ENCODE assay signal across 1 cellular context in the genomic region with DNA sequence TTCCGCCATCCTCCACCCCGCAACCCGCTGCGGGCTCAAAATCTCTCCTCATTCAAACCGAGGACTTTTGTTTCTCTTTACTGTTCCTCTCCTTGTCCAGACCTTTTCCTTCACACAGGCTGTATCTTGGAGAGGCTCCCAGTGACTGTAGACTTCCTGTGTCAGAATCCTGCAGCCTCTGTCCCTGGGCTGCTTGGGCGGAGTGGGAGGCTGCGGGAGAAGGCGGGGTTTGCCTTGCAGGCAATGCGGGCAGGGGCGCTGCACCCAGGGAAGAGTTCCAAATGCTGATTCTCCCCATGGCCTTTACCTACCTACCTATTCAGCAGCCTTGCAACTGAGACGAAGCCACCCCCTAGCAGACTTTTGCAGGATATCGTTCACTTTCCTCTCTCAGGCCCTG.
TF ChIP-seq lines count a peak whose summit lies in the region.

No MANE protein-coding gene starts in this region.

TF ChIP-seq in GM23338, 12 proteins besides CTCF, POLR2A, EP300 and RAD21 (continued from another document):
- TF ChIP-seq ZNF462 (CRISPR knock-in tag; IDR thresholded peaks at IDR 0.05) (no peak), EZH2 (IDR thresholded peaks at IDR 0.05; ENCODE audit: low read depth, unreplicated experiment) (no peak)
- TF ChIP-seq, protein P1, sequence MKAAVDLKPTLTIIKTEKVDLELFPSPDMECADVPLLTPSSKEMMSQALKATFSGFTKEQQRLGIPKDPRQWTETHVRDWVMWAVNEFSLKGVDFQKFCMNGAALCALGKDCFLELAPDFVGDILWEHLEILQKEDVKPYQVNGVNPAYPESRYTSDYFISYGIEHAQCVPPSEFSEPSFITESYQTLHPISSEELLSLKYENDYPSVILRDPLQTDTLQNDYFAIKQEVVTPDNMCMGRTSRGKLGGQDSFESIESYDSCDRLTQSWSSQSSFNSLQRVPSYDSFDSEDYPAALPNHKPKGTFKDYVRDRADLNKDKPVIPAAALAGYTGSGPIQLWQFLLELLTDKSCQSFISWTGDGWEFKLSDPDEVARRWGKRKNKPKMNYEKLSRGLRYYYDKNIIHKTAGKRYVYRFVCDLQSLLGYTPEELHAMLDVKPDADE (IDR thresholded peaks at IDR 0.05), result no peak
- TF ChIP-seq, protein P2, sequence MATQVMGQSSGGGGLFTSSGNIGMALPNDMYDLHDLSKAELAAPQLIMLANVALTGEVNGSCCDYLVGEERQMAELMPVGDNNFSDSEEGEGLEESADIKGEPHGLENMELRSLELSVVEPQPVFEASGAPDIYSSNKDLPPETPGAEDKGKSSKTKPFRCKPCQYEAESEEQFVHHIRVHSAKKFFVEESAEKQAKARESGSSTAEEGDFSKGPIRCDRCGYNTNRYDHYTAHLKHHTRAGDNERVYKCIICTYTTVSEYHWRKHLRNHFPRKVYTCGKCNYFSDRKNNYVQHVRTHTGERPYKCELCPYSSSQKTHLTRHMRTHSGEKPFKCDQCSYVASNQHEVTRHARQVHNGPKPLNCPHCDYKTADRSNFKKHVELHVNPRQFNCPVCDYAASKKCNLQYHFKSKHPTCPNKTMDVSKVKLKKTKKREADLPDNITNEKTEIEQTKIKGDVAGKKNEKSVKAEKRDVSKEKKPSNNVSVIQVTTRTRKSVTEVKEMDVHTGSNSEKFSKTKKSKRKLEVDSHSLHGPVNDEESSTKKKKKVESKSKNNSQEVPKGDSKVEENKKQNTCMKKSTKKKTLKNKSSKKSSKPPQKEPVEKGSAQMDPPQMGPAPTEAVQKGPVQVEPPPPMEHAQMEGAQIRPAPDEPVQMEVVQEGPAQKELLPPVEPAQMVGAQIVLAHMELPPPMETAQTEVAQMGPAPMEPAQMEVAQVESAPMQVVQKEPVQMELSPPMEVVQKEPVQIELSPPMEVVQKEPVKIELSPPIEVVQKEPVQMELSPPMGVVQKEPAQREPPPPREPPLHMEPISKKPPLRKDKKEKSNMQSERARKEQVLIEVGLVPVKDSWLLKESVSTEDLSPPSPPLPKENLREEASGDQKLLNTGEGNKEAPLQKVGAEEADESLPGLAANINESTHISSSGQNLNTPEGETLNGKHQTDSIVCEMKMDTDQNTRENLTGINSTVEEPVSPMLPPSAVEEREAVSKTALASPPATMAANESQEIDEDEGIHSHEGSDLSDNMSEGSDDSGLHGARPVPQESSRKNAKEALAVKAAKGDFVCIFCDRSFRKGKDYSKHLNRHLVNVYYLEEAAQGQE (IDR thresholded peaks at IDR 0.05; ENCODE audit: unreplicated experiment), result no peak
